ENCODE assay signal across 9 cellular contexts in genomic region chr15:74776851-74777768, GRCh38. TPM values are rescaled to one million over a fixed set of nuclear protein-coding genes. Genes with fewer than 3 reads are reported as not detected.
DNase-seq lines count a peak whose midpoint lies in the region; ATAC-seq, FAIRE-seq and TF ChIP-seq lines count a peak whose summit lies in the region.
"Had no signal": no experiment of that assay in that cellular context is flagged by ENCODE, and none has a peak within 500 bp of the region (broad histone marks: within the 10 kb centered on the region; RNA-seq: fewer than 3 reads in every experiment).

No MANE protein-coding gene starts in this region.

- H3K27me3 ChIP-seq in neutrophil, result no peaks in the 10 kb centered on the region

- TF ChIP-seq POLR2A in GM12892 (IDR thresholded peaks at IDR 0.05; ENCODE audit: low read depth, low read length), result peak; percentile 83

- no peak for TF ChIP-seq CTCF in chondrocyte (IDR thresholded peaks at IDR 0.05)
- no peak for TF ChIP-seq CTCF in neutrophil (IDR thresholded peaks at IDR 0.05)

- H3K4me3 ChIP-seq in neutrophil (ENCODE audit: low read depth in 1 of 2, low read length in 1 of 2), result peak overlapping the region; percentile 44 to 52

- peak overlapping the region; percentile 100 for H3K27ac ChIP-seq in neutrophil

- H3K27ac Mint-ChIP-seq in chondrocyte (ENCODE audit: unreplicated experiment), result peak overlapping the region; percentile 87

- peaks cover 29% of the 10 kb centered on the region for H3K4me1 Mint-ChIP-seq in chondrocyte (ENCODE audit: low read depth)

- H3K27me3 Mint-ChIP-seq in chondrocyte (ENCODE audit: low read depth), result no peaks in the 10 kb centered on the region

- H3K4me3 Mint-ChIP-seq in chondrocyte (ENCODE audit: unreplicated experiment), result no peak overlapping the region

- H3K36me3 ChIP-seq in neutrophil, result no peaks in the 10 kb centered on the region

- no peaks in the 10 kb centered on the region for H3K36me3 Mint-ChIP-seq in chondrocyte (ENCODE audit: low read depth)

- H3K9me3 ChIP-seq in neutrophil, result no peaks in the 10 kb centered on the region

- FAIRE-seq in GM12892 (lab: Jason Lieb, UNC) (peak; percentile 94), frontal cortex (lab: Jason Lieb, UNC) (no peak)

- ATAC-seq in HG03066 (IDR thresholded peaks at IDR 0.05; ENCODE audit: low read depth, unreplicated experiment) (peak; percentile 39), HG02981 (IDR thresholded peaks at IDR 0.05; ENCODE audit: unreplicated experiment) (no peak)

- peak; percentile 70 for DNase-seq in GM12892 (ENCODE audit: insufficient read length)
- peak in 3 of 5 experiments; percentile 46 to 89 (median 73) for DNase-seq in T-helper 2 cell
- DNase-seq in chondrocyte (ENCODE audit: low spot score), result no peak
- no peak for DNase-seq in frontal cortex (ENCODE audit: low spot score in 2 of 2)
- no peak for DNase-seq in kidney tubule cell (ENCODE audit: low spot score)

- H3K4me1 ChIP-seq in neutrophil (ENCODE audit: control insufficient read depth in 1 of 2, insufficient read depth in 1 of 2, low read depth in 1 of 2, low read length in 1 of 2), result peaks cover 82 to 93% of the 10 kb centered on the region in 2 experiments

- no peaks in the 10 kb centered on the region for H3K9me3 Mint-ChIP-seq in chondrocyte (ENCODE audit: low read depth)

RNA-seq across cellular contexts. Expression of gene CSK, which starts 4.8 kb away (rescaled TPM):
- polyA plus RNA-seq in GM12892 (2012; ENCODE audit: missing spikeins), result 114 TPM
- total RNA-seq in chondrocyte (39.9 to 47.4 TPM (median 41.5 TPM) in 3 replicates), frontal cortex (26.5 TPM)

RNA-seq across cellular contexts. Expression of gene CYP1A2, which starts 28.5 kb away (rescaled TPM):
- 0.15 TPM for polyA plus RNA-seq in GM12892 (2012; ENCODE audit: missing spikeins)
- total RNA-seq in chondrocyte (not detected in 3 replicates), frontal cortex (not detected)
- total RNA-seq: fibroblast of villous mesenchyme had no signal

RNA-seq across cellular contexts. Expression of gene LMAN1L, which starts 35.5 kb away (rescaled TPM):
- 0.45 TPM for polyA plus RNA-seq in GM12892 (2012; ENCODE audit: missing spikeins)
- 0.82 TPM in 1 of 3 replicates, not detected in the others for total RNA-seq in chondrocyte
- not detected for total RNA-seq in frontal cortex
- total RNA-seq: fibroblast of villous mesenchyme had no signal

RNA-seq across cellular contexts. Expression of gene CPLX3, which starts 49.3 kb away (rescaled TPM):
- not detected for polyA plus RNA-seq in GM12892 (2012; ENCODE audit: missing spikeins)
- total RNA-seq in chondrocyte (not detected in 3 replicates), frontal cortex (0.82 TPM)
- total RNA-seq: fibroblast of villous mesenchyme had no signal

RNA-seq across cellular contexts. Expression of gene CYP1A1, which starts 51.8 kb away (rescaled TPM):
- polyA plus RNA-seq in GM12892 (2012; ENCODE audit: missing spikeins), result 1.6 TPM
- 0.22 to 0.67 TPM (median 0.27 TPM) in 3 replicates for total RNA-seq in chondrocyte
- total RNA-seq in frontal cortex, result 0.41 TPM
- total RNA-seq: fibroblast of villous mesenchyme had no signal

Comparison
In these comparisons a context has a peak if more than half of its experiments do, and no peak if none do; other contexts are left out.
1. DNase-seq: peak in GM12892 (single experiment) and T-helper 2 cell (3 of 5); none in chondrocyte (single experiment), frontal cortex (0 of 2) and kidney tubule cell (single experiment).